In the genomic region with DNA sequence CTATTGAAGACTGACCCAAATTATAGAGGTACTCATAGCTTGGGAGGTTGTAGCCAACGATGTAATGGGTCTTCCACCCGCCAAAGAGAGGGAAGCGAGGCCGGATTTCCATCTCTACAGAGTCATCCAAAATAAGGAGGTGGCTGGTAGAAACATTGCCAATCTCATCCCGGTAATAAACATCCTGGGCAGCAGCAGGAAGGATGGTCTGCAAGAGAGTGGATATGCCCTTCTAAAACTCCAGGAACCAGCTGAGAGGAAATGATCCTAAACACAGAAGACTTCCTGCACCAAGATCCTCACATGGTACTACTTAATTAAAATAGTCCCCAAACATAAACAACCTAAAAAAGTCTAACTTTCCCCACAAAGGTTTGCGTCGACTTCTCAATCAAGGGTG, we compare ENCODE assay signal across 21 cellular contexts.
"Had no signal": no experiment of that assay in that cellular context is flagged by ENCODE, and none has a peak within 500 bp of the region (broad histone marks: within the 10 kb centered on the region; RNA-seq: fewer than 3 reads in every experiment).

No MANE protein-coding gene starts in this region.

- ATAC-seq: activated CD4-positive, CD25-positive, alpha-beta regulatory T cell treated with anti-CD3 and anti-CD28 coated beads, Interleukin-2, amount 50 U/mL, for 24 hours; activated CD8-positive, alpha-beta memory T cell treated with anti-CD3 and anti-CD28 coated beads, Interleukin-2, amount 10 ng/mL, durations not matched to agents 7 days and 5 days; activated naive CD4-positive, alpha-beta T cell treated with anti-CD3 and anti-CD28 coated beads, Interleukin-2, amount 50 U/mL, for 72 hours; activated naive CD8-positive, alpha-beta T cell treated with anti-CD3 and anti-CD28 coated beads, Interleukin-2, amount 50 U/mL, for 24 hours; body of pancreas had no signal

- H3K9me3 ChIP-seq: ascending aorta, body of pancreas had no signal

- H3K4me3 ChIP-seq: ascending aorta, body of pancreas had no signal

- H3K27ac ChIP-seq: ascending aorta, body of pancreas had no signal

- H3K9me3 Mint-ChIP-seq: activated naive CD4-positive, alpha-beta T cell treated with anti-CD3 and anti-CD28 coated beads, Interleukin-2, amount 50 U/mL, for 72 hours; activated naive CD8-positive, alpha-beta T cell treated with anti-CD3 and anti-CD28 coated beads, Interleukin-2, amount 50 U/mL, for 24 hours; T-helper 1 cell treated with Interleukin-12 subunit alpha and Interleukin-12 subunit beta and Interleukin-4 antibody, amounts not matched to agents 30 μg/mL and 1 μg/mL, for 36 hours had no signal

- DNase-seq: activated CD4-positive, alpha-beta T cell treated with anti-CD3 and anti-CD28 coated beads for 4 hours; activated CD8-positive, alpha-beta memory T cell treated with anti-CD3 and anti-CD28 coated beads, Interleukin-2, amount 10 ng/mL, durations not matched to agents 7 days and 5 days; activated naive CD4-positive, alpha-beta T cell treated with Interleukin-2 at 50 U/mL for 16 hours; activated naive CD8-positive, alpha-beta T cell treated with anti-CD3 and anti-CD28 coated beads, Interleukin-2, amount 50 U/mL, for 24 hours; amniotic stem cell; body of pancreas; Kasumi-1; KBM-7; NCI-H1105 treated with DMSO at 0.1 percent for 48 hours; NCI-H1436 treated with DMSO at 0.1 percent for 48 hours; NCI-H187; NCI-H2081; NCI-H446; NCI-H524; SHP77 treated with DMSO at 0.1 percent for 48 hours had no signal

- H3K4me3 Mint-ChIP-seq: activated CD8-positive, alpha-beta memory T cell treated with anti-CD3 and anti-CD28 coated beads, Interleukin-2, amount 10 ng/mL, durations not matched to agents 7 days and 5 days; activated naive CD8-positive, alpha-beta T cell treated with anti-CD3 and anti-CD28 coated beads, Interleukin-2, amount 50 U/mL, for 24 hours; T-helper 1 cell treated with Interleukin-12 subunit alpha and Interleukin-12 subunit beta and Interleukin-4 antibody, amounts not matched to agents 30 μg/mL and 1 μg/mL, for 36 hours had no signal

- H3K27ac Mint-ChIP-seq: activated CD8-positive, alpha-beta memory T cell treated with anti-CD3 and anti-CD28 coated beads, Interleukin-2, amount 10 ng/mL, durations not matched to agents 7 days and 5 days; activated naive CD8-positive, alpha-beta T cell treated with anti-CD3 and anti-CD28 coated beads, Interleukin-2, amount 50 U/mL, for 24 hours; T-helper 1 cell treated with Interleukin-12 subunit alpha and Interleukin-12 subunit beta and Interleukin-4 antibody, amounts not matched to agents 30 μg/mL and 1 μg/mL, for 36 hours had no signal

- H3K4me1 ChIP-seq: ascending aorta had no signal

- FAIRE-seq: bronchial epithelial cell, RCC 7860 had no signal

- H3K27me3 ChIP-seq: ascending aorta, body of pancreas had no signal
